8 cellular contexts compared by ENCODE assay signal in the genomic region with DNA sequence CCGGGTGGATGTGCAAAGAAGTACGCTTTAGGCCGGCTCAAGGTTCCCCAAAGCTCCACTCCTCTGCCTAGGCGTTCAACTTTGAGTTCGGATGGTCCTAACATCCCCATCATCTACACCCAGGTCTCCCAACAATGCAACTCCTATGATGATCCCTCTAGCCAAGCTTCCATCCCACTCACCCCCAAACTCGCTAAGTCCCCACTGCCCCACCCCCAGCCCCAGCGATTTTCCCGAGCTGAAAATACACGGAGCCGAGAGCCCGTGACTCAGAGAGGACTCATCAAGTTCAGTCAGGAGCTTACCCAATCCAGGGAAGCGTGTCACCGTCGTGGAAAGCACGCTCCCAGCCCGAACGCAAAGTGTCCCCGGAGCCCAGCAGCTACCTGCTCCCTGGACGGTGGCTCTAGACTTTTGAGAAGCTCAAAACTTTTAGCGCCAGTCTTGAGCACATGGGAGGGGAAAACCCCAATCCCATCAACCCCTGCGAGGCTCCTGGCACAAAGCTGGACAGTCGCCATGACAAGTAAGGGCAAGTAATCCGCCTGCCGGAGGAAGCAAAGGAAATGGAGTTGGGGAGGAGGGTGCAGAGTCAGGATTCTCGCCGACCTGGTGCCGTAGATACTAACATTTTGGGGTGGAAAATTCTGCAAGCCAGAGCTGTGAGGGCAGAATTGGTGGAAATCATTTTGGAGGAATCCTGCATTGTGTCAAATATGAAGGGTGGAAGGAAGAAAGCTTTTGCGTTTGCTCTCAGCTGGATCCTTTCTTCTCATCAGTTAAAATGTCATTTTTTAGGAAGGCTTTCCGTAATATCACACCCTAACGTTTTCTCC. TPM values are rescaled to one million over a fixed set of nuclear protein-coding genes. Genes with fewer than 3 reads are reported as not detected.
DNase-seq lines count a peak whose midpoint lies in the region; ATAC-seq, FAIRE-seq and TF ChIP-seq lines count a peak whose summit lies in the region.

A gene (minus strand): TSS at position 419 of the 836 bp plus-strand sequence. CDS start 10,896 bp downstream, outside the sequence.

- H3K4me1 ChIP-seq in DND-41 (ENCODE audit: insufficient read depth, low read length) (peaks cover 45% of the 10 kb centered on the region), keratinocyte (ENCODE audit: control insufficient read depth, extremely low read depth, insufficient read depth, low read length) (peaks cover 18% of the 10 kb centered on the region)

- ATAC-seq in DND-41 (ENCODE audit: insufficient read depth, low read depth) (peak; percentile 56), HG03135 (IDR thresholded peaks at IDR 0.05; ENCODE audit: unreplicated experiment) (peak; percentile 36), GM19328 (IDR thresholded peaks at IDR 0.05; ENCODE audit: unreplicated experiment) (no peak)

- peak within 1 kb of the TSS; percentile 92 for H3K9ac ChIP-seq in DND-41 (ENCODE audit: low read depth, low read length)
- H3K9ac ChIP-seq in keratinocyte (ENCODE audit: control insufficient read depth, extremely low read depth, insufficient read depth, low read length), result peak within 1 kb of the TSS; percentile 100

- peak; percentile 75 for FAIRE-seq in keratinocyte (lab: Jason Lieb, UNC)

- H3K4me3 ChIP-seq in DND-41 (ENCODE audit: low read depth in 1 of 2, low read length in 2 of 2) (peak within 1 kb of the TSS; percentile 78 to 91), keratinocyte (ENCODE audit: control insufficient read depth in 2 of 3, extremely low read depth in 1 of 3, insufficient read depth in 2 of 3, low read depth in 1 of 3, low read length in 3 of 3) (peak within 1 kb of the TSS; percentile 73 to 100 (median 98))

- H4K20me1 ChIP-seq in DND-41 (ENCODE audit: insufficient read depth, low read length), result peaks cover 30% of the 10 kb centered on the region
- no peaks in the 10 kb centered on the region for H4K20me1 ChIP-seq in keratinocyte (ENCODE audit: control insufficient read depth, extremely low read depth, insufficient read depth, low read length)

- dilution Hi-C loops in keratinocyte (cut with MboI; ENCODE audit: extremely low pct_ligation_motif_present, low sequenced_read_pairs), result no loop called here

- H3K27ac ChIP-seq in DND-41 (ENCODE audit: low read length) (peak within 1 kb of the TSS; percentile 98), keratinocyte (ENCODE audit: control insufficient read depth, insufficient read depth, low read length) (peak within 1 kb of the TSS; percentile 97)

- H3K9me3 ChIP-seq in DND-41 (ENCODE audit: insufficient read depth, low read length, severe bottlenecking) (no peaks in the 10 kb centered on the region), keratinocyte (ENCODE audit: control insufficient read depth, low read depth, low read length) (no peaks in the 10 kb centered on the region)

- H3K4me2 ChIP-seq in DND-41 (ENCODE audit: insufficient read depth, low read length) (peak within 1 kb of the TSS; percentile 98), keratinocyte (ENCODE audit: control insufficient read depth, extremely low read depth, insufficient read depth, low read depth, low read length) (peak within 1 kb of the TSS; percentile 99)

- peaks cover 2% of the 10 kb centered on the region for H3K9me1 ChIP-seq in keratinocyte (ENCODE audit: control insufficient read depth, extremely low read depth, insufficient read depth, low read length)

- peaks cover 34% of the 10 kb centered on the region for H3K36me3 ChIP-seq in DND-41 (ENCODE audit: insufficient read depth, low read length)
- peaks cover 7% of the 10 kb centered on the region in 2 experiments for H3K36me3 ChIP-seq in keratinocyte (ENCODE audit: control insufficient read depth in 2 of 2, extremely low read depth in 1 of 2, insufficient read depth in 2 of 2, low read length in 2 of 2)

- peaks cover 65% of the 10 kb centered on the region for H3K79me2 ChIP-seq in DND-41 (ENCODE audit: insufficient read depth, low read length)
- H3K79me2 ChIP-seq in keratinocyte (ENCODE audit: control insufficient read depth, insufficient read depth, low read length), result peaks cover 52% of the 10 kb centered on the region

- DNase-seq in DND-41 (peak; percentile 94), NCI-H510A (lab: John Stamatoyannopoulos, UW) (peak; percentile 80), cerebellar nuclear complex (lab: John Stamatoyannopoulos, UW) (peak; percentile 27 to 63), keratinocyte (ENCODE audit: low read depth, low spot score) (peak; percentile 90)
- DNase-seq in activated CD4-positive, CD25-positive, alpha-beta regulatory T cell treated with anti-CD3 and anti-CD28 coated beads, Interleukin-2, amount 50 U/mL, for 72 hours, result peak; percentile 84
- DNase-seq in stimulated activated CD4-positive, alpha-beta T cell treated with anti-CD3 and anti-CD28 coated beads, Interleukin-12 subunit alpha, Interleukin-12 subunit beta, amount 100 ng/mL, for 4 hours, result peak; percentile 78

- peak within 1 kb of the TSS; percentile 96 for H2AFZ ChIP-seq in DND-41 (ENCODE audit: low read depth, low read length)
- peak within 1 kb of the TSS; percentile 93 for H2AFZ ChIP-seq in keratinocyte (ENCODE audit: control insufficient read depth, low read length)

- TF ChIP-seq CTCF in DND-41 (IDR thresholded peaks at IDR 0.05; ENCODE audit: borderline replicate concordance, extremely low read depth, low read length, poor library complexity, severe bottlenecking), result no peak
- no peak for TF ChIP-seq CTCF in keratinocyte (optimal IDR thresholded peaks at IDR 0.05 in 1 of 3, IDR thresholded peaks at IDR 0.05 in 1 of 3, conservative IDR thresholded peaks at IDR 0.05 in 1 of 3; ENCODE audit: extremely low read depth in 1 of 3, insufficient read depth in 2 of 3, low read length in 3 of 3)

- no peaks in the 10 kb centered on the region for H3K27me3 ChIP-seq in DND-41 (ENCODE audit: insufficient read depth, low read length, poor library complexity)
- no peaks in the 10 kb centered on the region for H3K27me3 ChIP-seq in keratinocyte (ENCODE audit: control insufficient read depth, extremely low read depth, insufficient read depth, low read length)

RNA-seq across cellular contexts. Expression of the gene that starts here (rescaled TPM):
- 14.3 to 60.6 TPM (median 22.0 TPM) in 3 replicates for polyA plus RNA-seq in keratinocyte
- polyA plus RNA-seq in keratinocyte (2011; ENCODE audit: low read depth), result 16.8 TPM
- 35.0 and 36.1 TPM in 2 replicates for polyA plus RNA-seq in keratinocyte (2011; cell fraction: cytosol; rRNA removed)
- polyA plus RNA-seq in keratinocyte (2011; cell fraction: nucleus; rRNA removed), result 36.5 and 39.6 TPM in 2 replicates
- polyA plus RNA-seq in keratinocyte (2012; ENCODE audit: low replicate concordance), result 50.1 and 53.5 TPM in 2 replicates
- 25.2 to 92.7 TPM (median 31.7 TPM) in 3 replicates for polyA minus RNA-seq in keratinocyte
- polyA minus RNA-seq in keratinocyte (2011; cell fraction: cytosol; rRNA and poly(A)+ RNA removed), result 33.6 TPM
- polyA minus RNA-seq in keratinocyte (2011; cell fraction: nucleus; rRNA and poly(A)+ RNA removed), result 12.7 and 25.4 TPM in 2 replicates
